ENCODE assay signal across 10 cellular contexts in the genomic region with DNA sequence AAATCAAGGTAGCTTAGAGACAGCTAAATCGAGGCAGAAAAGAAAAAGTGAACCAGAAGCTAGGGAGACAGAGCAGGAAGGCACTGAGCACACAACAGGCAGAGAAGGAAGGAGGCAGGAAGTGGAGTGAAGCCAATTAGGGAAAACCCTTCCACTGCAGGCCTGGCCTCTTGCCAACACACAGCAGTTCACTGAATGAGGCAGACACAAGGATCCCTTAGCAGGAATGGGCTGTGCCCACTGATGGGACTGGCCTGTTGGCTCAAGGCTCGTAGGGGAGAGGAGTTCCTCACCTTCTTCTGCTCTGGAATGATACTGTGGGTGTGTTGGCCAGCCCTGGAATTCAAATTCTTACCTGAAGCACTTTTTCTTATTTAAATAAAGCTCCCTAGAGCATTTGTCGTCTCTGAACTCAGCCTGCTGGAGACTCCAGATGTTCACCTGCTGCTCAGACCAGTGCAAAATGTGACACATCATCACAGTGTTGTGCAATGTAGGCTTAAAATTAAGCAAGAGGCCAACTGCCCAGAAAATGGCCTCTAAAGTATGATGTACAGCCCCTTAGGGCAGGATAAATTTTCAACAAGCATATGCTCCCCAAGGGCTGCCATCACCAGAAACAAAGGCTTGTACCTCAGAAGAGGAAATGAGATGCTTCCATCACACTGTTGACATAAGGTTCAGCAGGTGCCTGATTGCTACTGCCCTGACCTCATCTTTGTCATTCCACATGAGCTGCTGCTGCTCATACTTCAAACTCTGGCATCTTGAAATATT.
DNase-seq lines count a peak whose midpoint lies in the region; ATAC-seq, FAIRE-seq and TF ChIP-seq lines count a peak whose summit lies in the region.
"Had no signal": no experiment of that assay in that cellular context is flagged by ENCODE, and none has a peak within 500 bp of the region (broad histone marks: within the 10 kb centered on the region; RNA-seq: fewer than 3 reads in every experiment).

No MANE protein-coding gene starts in this region.

- peaks cover 0 to 4% (median 0%) of the 10 kb centered on the region in 4 experiments; a peak in 3 of 7 replicates for H3K4me1 ChIP-seq in H1 (replicated peaks in 1 of 4; ENCODE audit: control insufficient read depth in 3 of 4, insufficient read depth in 4 of 4, low read length in 3 of 4)

- no peak for TF ChIP-seq CTCF in H1 (IDR thresholded peaks at IDR 0.05; ENCODE audit: control extremely low read depth in 1 of 3, insufficient read depth in 1 of 3, low read depth in 1 of 3, low read length in 3 of 3)

- no peaks in the 10 kb centered on the region for H3K23me2 ChIP-seq in H1 (ENCODE audit: low read depth, low read length)

- DNase-seq in NCI-H1417 (lab: John Stamatoyannopoulos, UW) (peak in 2 of 3 experiments; percentile 59), NCI-H1417 treated with DMSO at 0.1 percent for 48 hours (lab: John Stamatoyannopoulos, UW) (no peak), NCI-H2227 treated with DMSO at 0.1 percent for 48 hours (lab: John Stamatoyannopoulos, UW) (peak; percentile 49), H1 (ENCODE audit: low read depth in 1 of 2, low spot score in 2 of 2) (no peak), retina (peak; percentile 73), SKM-1 (lab: John Stamatoyannopoulos, UW; ENCODE audit: unreplicated experiment) (no peak)
- DNase-seq in effector memory CD8-positive, alpha-beta T cell, result no peak
- DNase-seq in activated naive CD4-positive, alpha-beta T cell treated with Interleukin-2 at 50 U/mL for 16 hours, result no peak
- DNase-seq: naive thymus-derived CD4-positive, alpha-beta T cell had no signal

- H3K23ac ChIP-seq in H1 (ENCODE audit: insufficient read length), result no peak overlapping the region

- H3K27me3 ChIP-seq in H1 (replicated peaks in 1 of 4; ENCODE audit: control insufficient read depth in 3 of 4, extremely low read depth in 1 of 4, insufficient read depth in 3 of 4, low read length in 3 of 4), result no peaks in the 10 kb centered on the region

- H3K18ac ChIP-seq in H1 (ENCODE audit: extremely low read depth, low read length), result no peak overlapping the region

- H2BK120ac ChIP-seq in H1 (replicated peaks; ENCODE audit: low read depth, low read length), result no peak overlapping the region

- H3K14ac ChIP-seq in H1 (ENCODE audit: insufficient read length), result no peak overlapping the region

- H2BK15ac ChIP-seq in H1 (ENCODE audit: low read length), result no peak overlapping the region; the same call in 1 of the 2 replicates

- H3K36me3 Mint-ChIP-seq in effector memory CD8-positive, alpha-beta T cell (ENCODE audit: insufficient read depth), result no peaks in the 10 kb centered on the region
- H3K36me3 Mint-ChIP-seq: naive thymus-derived CD4-positive, alpha-beta T cell had no signal

- no peak for TF ChIP-seq POLR2A in H1 (IDR thresholded peaks at IDR 0.05; ENCODE audit: control extremely low read depth in 1 of 2, low read depth in 2 of 2, low read length in 2 of 2)

- no peak for FAIRE-seq in H1 (lab: Jason Lieb, UNC)
- FAIRE-seq: A204.1 had no signal

- H3K27ac Mint-ChIP-seq in effector memory CD8-positive, alpha-beta T cell, result no peak overlapping the region

- no peak overlapping the region for H3K56ac ChIP-seq in H1 (replicated peaks; ENCODE audit: insufficient read length, low read depth, low read length)

- H4K5ac ChIP-seq in H1 (ENCODE audit: insufficient read length, low read depth, low read length), result no peak overlapping the region

- no peak overlapping the region for H3K9ac ChIP-seq in H1 (replicated peaks in 1 of 4; ENCODE audit: extremely low read depth in 1 of 4, low read depth in 3 of 4, low read length in 3 of 4)

- H3K9me3 Mint-ChIP-seq in effector memory CD8-positive, alpha-beta T cell, result no peaks in the 10 kb centered on the region

- H3K4me2 ChIP-seq in H1 (ENCODE audit: insufficient read depth in 1 of 2, low read depth in 2 of 2, low read length in 2 of 2), result peak overlapping the region in 1 of 2 experiments; percentile 13; a peak in 2 of 4 replicates

- no peak overlapping the region for H4K91ac ChIP-seq in H1 (replicated peaks; ENCODE audit: insufficient read length, low read length)

- no peaks in the 10 kb centered on the region for H4K20me1 ChIP-seq in H1 (replicated peaks in 1 of 2; ENCODE audit: control insufficient read depth in 1 of 2, insufficient read depth in 2 of 2, low read length in 2 of 2)

- no peak overlapping the region for H3K4me3 Mint-ChIP-seq in effector memory CD8-positive, alpha-beta T cell
- H3K4me3 Mint-ChIP-seq: naive thymus-derived CD4-positive, alpha-beta T cell had no signal

- H2BK5ac ChIP-seq in H1 (ENCODE audit: low read depth, low read length), result peak overlapping the region; percentile 38; the same call in 1 of the 2 replicates

- H3K4me3 ChIP-seq in H1 (ENCODE audit: extremely low read depth in 1 of 4, insufficient read depth in 2 of 4, low read depth in 3 of 4, low read length in 4 of 4), result no peak overlapping the region

- TF ChIP-seq RAD21 in H1 (IDR thresholded peaks at IDR 0.05 in 1 of 2, conservative IDR thresholded peaks at IDR 0.05 in 1 of 2; ENCODE audit: low read depth in 2 of 2, low read length in 2 of 2), result no peak

- CTCF ChIA-PET in H1 (lab: Charles Lee; ENCODE audit: partially characterized antibody), result interaction anchor here (1.2 to 1.9 kb wide), 4 partner anchors 9 to 77 kb away, joined by 3 to 8 read pairs (median 4); no protein-coding TSS in a partner anchor

- WGBS in H1 (ENCODE audit: extremely low coverage in 1 of 2, insufficient coverage in 1 of 2, insufficient read length in 1 of 2, insufficient replicate concordance in 2 of 2, low coverage in 1 of 2, low lambda C conversion rate in 2 of 2, missing lambda C conversion rate in 1 of 2), 2 experiments, result 80% methylated on average over 3 of the region's 3 CpGs; no CpG with 5 or more reads in 1 of the 2 experiments

- H3K27ac ChIP-seq in H1 (ENCODE audit: low read depth, low read length), result no peak overlapping the region

- no peaks in the 10 kb centered on the region for H3K36me3 ChIP-seq in H1 (ENCODE audit: control insufficient read depth in 2 of 4, insufficient read depth in 4 of 4, low read length in 3 of 4)

- TF ChIP-seq EP300 in H1 (IDR thresholded peaks at IDR 0.05; ENCODE audit: borderline replicate concordance in 1 of 2, low read depth in 2 of 2, low read length in 2 of 2), result no peak

- peaks cover 3 to 10% of the 10 kb centered on the region in 2 donors for H3K27me3 Mint-ChIP-seq in effector memory CD8-positive, alpha-beta T cell

- ATAC-seq in effector memory CD8-positive, alpha-beta T cell (replicated peaks), result no peak
- ATAC-seq: naive thymus-derived CD4-positive, alpha-beta T cell had no signal

- H3K4ac ChIP-seq in H1 (replicated peaks; ENCODE audit: insufficient read length, low read depth, low read length), result no peak overlapping the region

- no peaks in the 10 kb centered on the region for H3K79me2 ChIP-seq in H1 (ENCODE audit: control insufficient read depth in 1 of 2, insufficient read depth in 2 of 2, low read length in 2 of 2)

- no peak overlapping the region for H2AFZ ChIP-seq in H1 (ENCODE audit: low read length)

- no peaks in the 10 kb centered on the region for H3K9me3 ChIP-seq in H1 (ENCODE audit: insufficient read depth in 2 of 2, low read depth in 1 of 2, low read length in 1 of 2)

- H3K4me1 Mint-ChIP-seq in effector memory CD8-positive, alpha-beta T cell (ENCODE audit: low read depth in 2 of 2), result no peaks in the 10 kb centered on the region

- H4K8ac ChIP-seq in H1 (ENCODE audit: extremely low read depth, insufficient read depth, low read length), result no peak overlapping the region

- no peaks in the 10 kb centered on the region for H3K79me1 ChIP-seq in H1 (ENCODE audit: low read depth, low read length)

- no peak overlapping the region; the same call in 1 of the 2 replicates for H2BK20ac ChIP-seq in H1 (ENCODE audit: low read length)

- H2BK12ac ChIP-seq in H1 (ENCODE audit: low read depth, low read length), result no peak overlapping the region

- POLR2A ChIA-PET in H1 (lab: Charles Lee; ENCODE audit: partially characterized antibody), result no interaction called here

- no peak overlapping the region for H2AK5ac ChIP-seq in H1 (ENCODE audit: low read depth, low read length)

TF ChIP-seq in H1, 55 proteins besides CTCF, POLR2A, EP300 and RAD21:
- TF ChIP-seq JUND (IDR thresholded peaks at IDR 0.05; ENCODE audit: low read length) (no peak), KDM5A (IDR thresholded peaks at IDR 0.05; ENCODE audit: low read length) (no peak), CHD1 (IDR thresholded peaks at IDR 0.05; ENCODE audit: low read depth, low read length) (no peak), GABPA (IDR thresholded peaks at IDR 0.05; ENCODE audit: borderline replicate concordance, insufficient read depth, low read length) (no peak), YY1 (IDR thresholded peaks at IDR 0.05; ENCODE audit: low read depth, low read length) (no peak), CEBPB (IDR thresholded peaks at IDR 0.05; ENCODE audit: low read depth, low read length) (0 out of 2 replicates have a peak, but pooled peaks have one; percentile 65)
TF ChIP-seq in H1: peak in this region for 1.

Comparison
In these comparisons a context has a peak if more than half of its experiments do, and no peak if none do; other contexts are left out.
1. DNase-seq: peak in NCI-H1417 (2 of 3), NCI-H2227 treated with DMSO at 0.1 percent for 48 hours (single experiment) and retina (single experiment); none in NCI-H1417 treated with DMSO at 0.1 percent for 48 hours (single experiment), H1 (0 of 2), effector memory CD8-positive, alpha-beta T cell (0 of 3), activated naive CD4-positive, alpha-beta T cell treated with Interleukin-2 at 50 U/mL for 16 hours (single experiment) and SKM-1 (single experiment).